In the genomic region with DNA sequence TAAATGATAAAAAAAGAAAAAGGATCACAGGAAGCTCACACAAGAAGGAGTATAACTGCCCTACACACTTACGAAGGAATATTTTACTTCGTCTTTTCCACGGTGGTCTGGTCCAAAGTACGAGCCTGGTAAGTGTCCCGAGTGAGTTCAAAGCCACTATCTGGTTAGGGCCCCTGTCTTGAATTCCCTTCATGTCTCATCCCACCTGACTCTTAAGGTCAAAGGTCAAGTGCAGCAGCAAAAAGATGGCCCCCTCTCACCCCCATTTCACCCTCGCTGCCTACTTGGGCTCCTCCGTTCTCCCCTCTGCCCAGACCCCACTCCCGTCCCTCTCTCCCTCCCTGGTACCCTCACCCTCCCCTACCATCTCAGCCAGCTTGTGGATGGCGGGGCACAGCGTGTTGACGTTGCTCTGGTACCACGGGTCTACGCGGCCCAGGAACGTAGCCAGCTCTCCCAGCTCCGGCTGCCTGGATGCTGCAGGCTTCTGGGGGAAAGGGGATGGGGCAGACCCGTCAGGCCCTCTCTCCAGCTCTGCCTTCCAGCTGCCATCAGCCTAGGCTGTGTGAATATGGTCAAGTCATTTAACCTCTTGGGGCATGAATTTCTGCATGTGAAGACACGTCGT, we compare ENCODE assay signal across 23 cellular contexts. TPM values are rescaled to one million over a fixed set of nuclear protein-coding genes. Genes with fewer than 3 reads are reported as not detected.
"Had no signal": no experiment of that assay in that cellular context is flagged by ENCODE, and none has a peak within 500 bp of the region (broad histone marks: within the 10 kb centered on the region; RNA-seq: fewer than 3 reads in every experiment).

No MANE protein-coding gene starts in this region.

- H3K4me3 ChIP-seq: body of pancreas, dorsolateral prefrontal cortex, gastrocnemius medialis, mucosa of descending colon, neural progenitor cell, pancreas, right lobe of liver, smooth muscle cell, stomach, testis, upper lobe of left lung had no signal

- H3K4me3 Mint-ChIP-seq: activated CD4-positive, alpha-beta T cell treated with anti-CD3 and anti-CD28 coated beads, Interleukin-2, amount 10 ng/mL, durations not matched to agents 7 days and 5 days; memory B cell; naive thymus-derived CD4-positive, alpha-beta T cell; neural progenitor cell; T-helper 1 cell treated with Interleukin-12 subunit alpha and Interleukin-12 subunit beta and Interleukin-4 antibody, amounts not matched to agents 30 μg/mL and 1 μg/mL, for 36 hours had no signal

- H3K9me3 ChIP-seq: body of pancreas, pancreas, right lobe of liver, testis had no signal

- H3K36me3 Mint-ChIP-seq: neural progenitor cell had no signal

- DNase-seq: activated CD4-positive, alpha-beta T cell treated with anti-CD3 and anti-CD28 coated beads, Interleukin-2, amount 10 ng/mL, durations not matched to agents 7 days and 5 days; activated naive CD4-positive, alpha-beta T cell; body of pancreas; dorsolateral prefrontal cortex; erythroblast; gastrocnemius medialis; left ventricle myocardium superior; mucosa of descending colon; naive thymus-derived CD4-positive, alpha-beta T cell; pancreas; right lobe of liver; stimulated activated CD4-positive, alpha-beta T cell treated with anti-CD3 and anti-CD28 coated beads, Interleukin-4, amount 100 ng/mL, for 1 hour; stomach; testis had no signal

- H3K27me3 Mint-ChIP-seq: activated CD4-positive, alpha-beta T cell treated with anti-CD3 and anti-CD28 coated beads, Interleukin-2, amount 10 ng/mL, durations not matched to agents 7 days and 5 days; memory B cell; naive thymus-derived CD4-positive, alpha-beta T cell had no signal

- FAIRE-seq: pancreas had no signal

- H3K4me1 Mint-ChIP-seq: memory B cell; naive thymus-derived CD4-positive, alpha-beta T cell had no signal

- H3K36me3 ChIP-seq: gastrocnemius medialis, neural progenitor cell, pancreas, right lobe of liver, stomach, upper lobe of left lung had no signal

- H3K9ac ChIP-seq: neural progenitor cell had no signal

- H3K27me3 ChIP-seq: body of pancreas, gastrocnemius medialis, neural progenitor cell, pancreas, right lobe of liver, testis, upper lobe of left lung had no signal

- H3K27ac Mint-ChIP-seq: activated CD4-positive, alpha-beta T cell treated with anti-CD3 and anti-CD28 coated beads, Interleukin-2, amount 10 ng/mL, durations not matched to agents 7 days and 5 days; memory B cell; neural progenitor cell; T-helper 1 cell treated with Interleukin-12 subunit alpha and Interleukin-12 subunit beta and Interleukin-4 antibody, amounts not matched to agents 30 μg/mL and 1 μg/mL, for 36 hours had no signal

- H3K4me1 ChIP-seq: body of pancreas, gastrocnemius medialis, neural progenitor cell, pancreas, right lobe of liver, stomach, testis, upper lobe of left lung had no signal

- H3K27ac ChIP-seq: body of pancreas, dorsolateral prefrontal cortex, gastrocnemius medialis, neural progenitor cell, pancreas, right lobe of liver, stomach, testis, upper lobe of left lung had no signal

- ATAC-seq: body of pancreas; gastrocnemius medialis; left ventricle myocardium superior; mucosa of descending colon; naive thymus-derived CD4-positive, alpha-beta T cell; pancreas; right lobe of liver had no signal

RNA-seq across cellular contexts. Expression of a gene that starts 27.8 kb away (rescaled TPM):
- total RNA-seq: activated CD8-positive, alpha-beta memory T cell treated with anti-CD3 and anti-CD28 coated beads for 36 hours; cardiac septum; gastrocnemius medialis; left ventricle myocardium superior; pulmonary artery endothelial cell; right lobe of liver had no signal
- polyA plus RNA-seq: naive thymus-derived CD4-positive, alpha-beta T cell; smooth muscle cell had no signal

RNA-seq across cellular contexts. Expression of a gene that starts 40.6 kb away (rescaled TPM):
- total RNA-seq: kidney epithelial cell, pulmonary artery endothelial cell, smooth muscle cell had no signal
- polyA plus RNA-seq: smooth muscle cell had no signal
